ENCODE assay signal across 9 cellular contexts in genomic region chr22:33271390-33272161, GRCh38.
DNase-seq lines count a peak whose midpoint lies in the region; ATAC-seq, FAIRE-seq and TF ChIP-seq lines count a peak whose summit lies in the region.
"Had no signal": no experiment of that assay in that cellular context is flagged by ENCODE, and none has a peak within 500 bp of the region (broad histone marks: within the 10 kb centered on the region; RNA-seq: fewer than 3 reads in every experiment).

No MANE protein-coding gene starts in this region.

- no peaks in the 10 kb centered on the region for H3K79me2 ChIP-seq in hepatocyte

- H3K27ac ChIP-seq in BLaER1 treated with 17β-estradiol and CSF1 and Interleukin-3, amounts not matched to agents 10 nM and 100 nM = peak overlapping the region in 9 of 11 experiments; percentile 5 to 91 (median 81); a peak in 17 of 22 replicates
- no peak overlapping the region for H3K27ac ChIP-seq in hepatocyte

- H3K36me3 ChIP-seq in BLaER1 treated with 17β-estradiol and CSF1 and Interleukin-3, amounts not matched to agents 10 nM and 100 nM = peaks cover 11 to 53% (median 23%) of the 10 kb centered on the region in 11 experiments; a peak in 21 of 22 replicates
- no peaks in the 10 kb centered on the region for H3K36me3 ChIP-seq in hepatocyte (replicated peaks; ENCODE audit: insufficient read depth, low read depth)

- H2AFZ ChIP-seq in hepatocyte = no peak overlapping the region

- peak overlapping the region; percentile 59 to 88 (median 73) for H3K4me2 ChIP-seq in BLaER1 treated with 17β-estradiol and CSF1 and Interleukin-3, amounts not matched to agents 10 nM and 100 nM
- no peak overlapping the region for H3K4me2 ChIP-seq in hepatocyte

- H3K9ac ChIP-seq in BLaER1 treated with 17β-estradiol and CSF1 and Interleukin-3, amounts not matched to agents 10 nM and 100 nM = peak overlapping the region in 8 of 11 experiments; percentile 23 to 75 (median 67); a peak in 16 of 22 replicates

- peaks cover 38 to 73% (median 58%) of the 10 kb centered on the region in 10 experiments for H3K4me1 ChIP-seq in BLaER1 treated with 17β-estradiol and CSF1 and Interleukin-3, amounts not matched to agents 10 nM and 100 nM
- peaks cover 15% of the 10 kb centered on the region for H3K4me1 ChIP-seq in hepatocyte (ENCODE audit: insufficient read depth)

- no peak overlapping the region; a peak in 1 of 20 replicates for H3K4me3 ChIP-seq in BLaER1 treated with 17β-estradiol and CSF1 and Interleukin-3, amounts not matched to agents 10 nM and 100 nM
- no peak overlapping the region for H3K4me3 ChIP-seq in hepatocyte
- H3K4me3 ChIP-seq: lung had no signal

- peak; percentile 65 for ATAC-seq in GM21447 (IDR thresholded peaks at IDR 0.05; ENCODE audit: unreplicated experiment)

- no peak for TF ChIP-seq CTCF in hepatocyte (IDR thresholded peaks at IDR 0.05; ENCODE audit: poor library complexity)

- no peaks in the 10 kb centered on the region for H4K20me1 ChIP-seq in BLaER1 treated with 17β-estradiol and CSF1 and Interleukin-3, amounts not matched to agents 10 nM and 100 nM
- no peaks in the 10 kb centered on the region for H4K20me1 ChIP-seq in hepatocyte (ENCODE audit: insufficient read depth, poor library complexity, severe bottlenecking)

- TF ChIP-seq POLR2A in erythroblast (IDR thresholded peaks at IDR 0.05; ENCODE audit: low read length) = no peak

- H3K9me3 ChIP-seq in BLaER1 treated with 17β-estradiol and CSF1 and Interleukin-3, amounts not matched to agents 10 nM and 100 nM (replicated peaks in 1 of 11) = peaks cover 7 to 43% (median 36%) of the 10 kb centered on the region in 11 experiments; a peak in 19 of 22 replicates
- H3K9me3 ChIP-seq in hepatocyte (ENCODE audit: low read depth) = no peaks in the 10 kb centered on the region

- FAIRE-seq in HTR-8/SVneo (lab: Jason Lieb, UNC) = no peak

- WGBS in hepatocyte (ENCODE audit: low lambda C conversion rate, missing lambda C conversion rate) = 94% methylated on average over 6 of the region's 6 CpGs

- H3K9me2 ChIP-seq in hepatocyte (replicated peaks; ENCODE audit: insufficient read depth) = no peaks in the 10 kb centered on the region

- DNase-seq in M059J (ENCODE audit: low read depth) (peak; percentile 1), germinal center (ENCODE audit: low spot score) (peak; percentile 68), HTR-8/SVneo (ENCODE audit: insufficient read length, low spot score) (no peak), erythroblast (lab: John Stamatoyannopoulos, UW) (no peak), hepatocyte (ENCODE audit: low spot score) (no peak), COLO829 (ENCODE audit: low spot score) (no peak)

- no peaks in the 10 kb centered on the region for H3K27me3 ChIP-seq in BLaER1 treated with 17β-estradiol and CSF1 and Interleukin-3, amounts not matched to agents 10 nM and 100 nM
- no peaks in the 10 kb centered on the region for H3K27me3 ChIP-seq in hepatocyte

Comparison
In these comparisons a context has a peak if more than half of its experiments do, and no peak if none do; other contexts are left out.
1. DNase-seq: peak in M059J (single experiment) and germinal center (single experiment); none in HTR-8/SVneo (single experiment), erythroblast (0 of 2), hepatocyte (single experiment) and COLO829 (single experiment).